ENCODE assay signal across 11 cellular contexts in the genomic region with DNA sequence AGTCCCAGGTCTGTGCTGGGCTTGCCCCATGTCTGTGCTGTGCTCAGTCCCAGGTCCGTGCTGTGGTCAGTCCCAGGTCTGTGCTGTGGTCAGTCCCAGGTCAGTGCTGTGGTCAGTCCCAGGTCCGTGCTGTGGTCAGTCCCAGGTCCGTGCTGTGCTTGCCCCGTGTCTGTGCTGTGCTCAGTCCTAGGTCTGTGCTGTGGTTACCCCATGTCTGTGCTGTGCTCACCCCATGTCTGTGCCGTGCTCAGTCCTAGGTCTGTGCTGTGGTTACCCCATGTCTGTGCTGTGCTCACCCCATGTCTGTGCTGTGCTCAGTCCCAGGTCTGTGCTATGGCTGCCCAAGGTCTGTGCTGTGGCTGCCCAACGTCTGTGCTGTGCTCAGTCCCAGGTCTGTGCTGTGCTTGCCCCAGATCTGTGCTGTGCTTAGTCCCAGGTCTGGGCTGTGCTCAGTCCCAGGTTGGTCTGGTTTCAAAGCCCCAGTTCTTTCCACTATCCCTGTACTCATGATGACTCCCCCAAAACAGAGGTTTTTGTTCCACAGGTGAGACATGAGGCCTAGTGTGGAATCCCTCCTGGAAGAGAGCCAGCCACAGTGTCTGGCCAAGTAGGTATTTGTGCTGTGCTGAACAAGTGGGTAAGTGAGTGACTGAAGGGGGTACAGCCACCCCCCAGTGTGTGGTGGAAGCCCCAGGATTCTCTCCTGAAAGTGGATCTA. TPM values are rescaled to one million over a fixed set of nuclear protein-coding genes. Genes with fewer than 3 reads are reported as not detected.
DNase-seq lines count a peak whose midpoint lies in the region; ATAC-seq and TF ChIP-seq lines count a peak whose summit lies in the region.
"Had no signal": no experiment of that assay in that cellular context is flagged by ENCODE, and none has a peak within 500 bp of the region (broad histone marks: within the 10 kb centered on the region; RNA-seq: fewer than 3 reads in every experiment).

No MANE protein-coding gene starts in this region.

- BruUV-seq in Calu3 (replicated peaks; lab: Mats Ljungman, UMichigan): no TSS peak

- TF ChIP-seq CTCF in Calu3 (IDR thresholded peaks at IDR 0.05; ENCODE audit: unreplicated experiment) (no peak), RWPE2 (IDR thresholded peaks at IDR 0.05; ENCODE audit: poor library complexity, severe bottlenecking) (no peak), right atrium auricular region (IDR thresholded peaks at IDR 0.05) (no peak)

- H3K27ac ChIP-seq in RWPE2 (ENCODE audit: poor library complexity, severe bottlenecking) (peak overlapping the region; percentile 61), right atrium auricular region (peak overlapping the region; percentile 37 to 62), mesendoderm (ENCODE audit: low read depth, low read length) (no peak overlapping the region)

- H3K4me1 Mint-ChIP-seq in Calu3 (ENCODE audit: low read depth, unreplicated experiment): peaks cover 50% of the 10 kb centered on the region

- H3K4me3 ChIP-seq in RWPE2 (ENCODE audit: severe bottlenecking) (no peak overlapping the region), right atrium auricular region (no peak overlapping the region), skeletal muscle satellite cell (ENCODE audit: low read length) (peak overlapping the region; percentile 7), mesendoderm (ENCODE audit: low read length) (no peak overlapping the region)

- H3K9ac ChIP-seq in skeletal muscle satellite cell (ENCODE audit: low read depth, low read length) (peak overlapping the region; percentile 73), mesendoderm (ENCODE audit: low read length) (no peak overlapping the region)

- ATAC-seq in RWPE2 (ENCODE audit: low read depth) (peak; percentile 10; the same call in 1 of the 3 replicates), HG03039 (IDR thresholded peaks at IDR 0.05; ENCODE audit: unreplicated experiment) (no peak)

- H3K36me3 ChIP-seq in RWPE2 (ENCODE audit: low read depth) (no peaks in the 10 kb centered on the region), right atrium auricular region (no peaks in the 10 kb centered on the region), skeletal muscle satellite cell (ENCODE audit: insufficient read depth, low read length) (no peaks in the 10 kb centered on the region), mesendoderm (ENCODE audit: control insufficient read depth, insufficient read depth, low read length) (no peaks in the 10 kb centered on the region)

- DNase-seq in Calu3 (no peak), RWPE2 (ENCODE audit: low spot score) (no peak), right atrium auricular region (ENCODE audit: low spot score) (no peak), mesendoderm (no peak), DMS 273 treated with DMSO at 0.1 percent for 48 hours (lab: John Stamatoyannopoulos, UW) (no peak)
- no peak for DNase-seq in activated T-cell treated with anti-CD3 and anti-CD28 coated beads, Interleukin-2, amount 50 U/mL, for 48 hours
- DNase-seq: activated effector memory CD4-positive, alpha-beta T cell treated with Interleukin-2 at 50 U/mL for 16 hours; NCI-H1436 treated with DMSO at 0.1 percent for 48 hours had no signal

- no peaks in the 10 kb centered on the region for H3K27me3 ChIP-seq in RWPE2 (ENCODE audit: insufficient read depth, poor library complexity, severe bottlenecking)
- H3K27me3 ChIP-seq in right atrium auricular region: no peaks in the 10 kb centered on the region
- H3K27me3 ChIP-seq in skeletal muscle satellite cell (ENCODE audit: control insufficient read depth, insufficient read depth, low read length): no peaks in the 10 kb centered on the region
- no peaks in the 10 kb centered on the region for H3K27me3 ChIP-seq in mesendoderm (ENCODE audit: insufficient read depth, low read length, poor library complexity)

- intact Hi-C loops in Calu3 (cut with micrococcal nuclease; ENCODE audit: unreplicated experiment): no loop called here

- no CpG with 5 or more reads among the region's 6 CpGs for WGBS in mesendoderm (ENCODE audit: extremely low coverage, insufficient coverage, low lambda C conversion rate)

- H4K5ac ChIP-seq in mesendoderm (ENCODE audit: low read length): no peak overlapping the region

- no peak overlapping the region for H3K56ac ChIP-seq in mesendoderm (ENCODE audit: low read length)

- H3K4me1 ChIP-seq in RWPE2 (ENCODE audit: insufficient read depth, poor library complexity, severe bottlenecking) (peaks cover 29% of the 10 kb centered on the region), right atrium auricular region (peaks cover 2 to 66% of the 10 kb centered on the region in 2 donors), skeletal muscle satellite cell (ENCODE audit: control insufficient read depth, insufficient read depth, low read length) (peaks cover 46% of the 10 kb centered on the region), mesendoderm (ENCODE audit: control insufficient read depth, low read depth, low read length) (no peaks in the 10 kb centered on the region)

- H3K36me3 Mint-ChIP-seq in Calu3 (ENCODE audit: insufficient read depth, unreplicated experiment): peaks cover 5% of the 10 kb centered on the region

- no peak overlapping the region for H3K23ac ChIP-seq in mesendoderm (ENCODE audit: low read length)

- H3K9me3 ChIP-seq in RWPE2 (ENCODE audit: severe bottlenecking): no peaks in the 10 kb centered on the region
- H3K9me3 ChIP-seq in right atrium auricular region: no peaks in the 10 kb centered on the region
- H3K9me3 ChIP-seq in skeletal muscle satellite cell (replicated peaks; ENCODE audit: low read length): no peaks in the 10 kb centered on the region

- no peak overlapping the region for H2BK120ac ChIP-seq in mesendoderm (ENCODE audit: low read depth, low read length)

- H3K4ac ChIP-seq in mesendoderm (ENCODE audit: low read depth, low read length): no peak overlapping the region

- H4K8ac ChIP-seq in mesendoderm (ENCODE audit: low read depth, low read length): no peak overlapping the region

- no peak overlapping the region for H2AK5ac ChIP-seq in mesendoderm (ENCODE audit: low read length)

- no peak overlapping the region for H3K4me3 Mint-ChIP-seq in Calu3 (ENCODE audit: low read depth, unreplicated experiment)

- H3K4me2 ChIP-seq in skeletal muscle satellite cell (ENCODE audit: low read length): peak overlapping the region; percentile 32
- no peak overlapping the region for H3K4me2 ChIP-seq in mesendoderm (ENCODE audit: low read length)

- H3K9me3 Mint-ChIP-seq in Calu3 (ENCODE audit: low read depth, unreplicated experiment): no peaks in the 10 kb centered on the region

- peak overlapping the region; percentile 18 for H3K27ac Mint-ChIP-seq in Calu3 (ENCODE audit: unreplicated experiment)

- H2BK5ac ChIP-seq in mesendoderm (ENCODE audit: low read length): no peak overlapping the region

- no peak overlapping the region for H3K18ac ChIP-seq in mesendoderm (ENCODE audit: low read length)

- CTCF ChIA-PET in Calu3 (lab: Charles Lee): no interaction called here

- no peaks in the 10 kb centered on the region for H3K27me3 Mint-ChIP-seq in Calu3 (ENCODE audit: unreplicated experiment)

- H3K79me1 ChIP-seq in mesendoderm (ENCODE audit: low read length): no peaks in the 10 kb centered on the region

- H2BK15ac ChIP-seq in mesendoderm (replicated peaks; ENCODE audit: low read depth): no peak overlapping the region

- H3K79me2 ChIP-seq in mesendoderm (ENCODE audit: control insufficient read depth, insufficient read depth, low read length): no peaks in the 10 kb centered on the region

RNA-seq across cellular contexts. Expression of a gene that starts 34.8 kb away (rescaled TPM):
- total RNA-seq in Calu3 (2022) (not detected in 2 replicates), right atrium auricular region (10 to 100 TPM in 1 of 2 donors, 1 to 10 TPM in 1; 4.6 to 10.9 TPM)
- total RNA-seq in skeletal muscle satellite cell (2012; rRNA removed): under 0.01 and 0.22 TPM in 2 replicates
- 0.79 TPM for polyA plus RNA-seq in mesendoderm (2013, experiment 1 of 2)
- polyA plus RNA-seq in mesendoderm (2013, experiment 2 of 2): 0.80 TPM
- total RNA-seq: T-helper 1 cell treated with Interleukin-12 subunit alpha and Interleukin-12 subunit beta and Interleukin-4 antibody, amounts not matched to agents 30 ng/mL and 1 ng/mL, for 36 hours had no signal
